Comparison of ENCODE assay signal across 1 cellular context in the genomic region with DNA sequence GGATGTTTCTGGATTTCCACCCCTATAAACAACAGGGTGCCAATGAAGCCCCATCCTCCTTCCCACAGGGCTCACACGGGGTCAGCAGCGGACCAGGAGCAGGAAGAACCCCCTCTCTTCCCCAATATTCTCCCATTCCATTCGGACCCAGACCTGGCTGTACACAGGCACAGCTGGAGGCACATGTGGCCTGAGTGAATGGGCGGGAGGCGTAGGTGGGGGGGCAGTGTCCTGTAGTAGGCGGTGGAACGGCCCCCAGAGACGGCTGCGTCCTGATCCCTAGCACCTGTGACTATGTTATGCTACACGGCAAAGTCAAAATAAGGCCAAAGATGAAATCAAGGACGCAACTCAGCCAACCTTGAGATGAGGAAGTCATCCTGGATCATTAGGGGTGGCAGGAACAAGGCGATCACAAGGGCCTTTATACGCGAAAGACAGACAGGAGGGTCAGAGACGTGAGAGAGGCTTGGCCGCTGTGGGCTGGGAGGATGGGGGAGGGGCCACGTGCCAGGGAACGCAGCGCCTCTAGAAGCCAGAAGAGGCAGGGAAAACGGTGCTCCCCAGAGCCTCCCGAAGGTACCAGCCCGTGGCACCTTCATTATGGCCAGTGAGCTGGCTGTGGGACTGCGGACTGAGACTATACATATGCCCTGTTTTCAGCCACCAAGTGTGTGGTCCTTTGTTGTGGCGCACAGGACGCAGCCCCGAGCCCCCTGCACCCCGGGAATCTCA.
TF ChIP-seq lines count a peak whose summit lies in the region.

No MANE protein-coding gene starts in this region.

TF ChIP-seq in A549, 52 proteins besides CTCF, POLR2A, EP300 and RAD21:
- no peak for TF ChIP-seq SMC3 (IDR thresholded peaks at IDR 0.05)
- TF ChIP-seq KDM1A (IDR thresholded peaks at IDR 0.05; ENCODE audit: low read depth): no peak
- no peak for TF ChIP-seq HEYL (CRISPR knock-in tag; IDR thresholded peaks at IDR 0.05)
- no peak for TF ChIP-seq ZSCAN20 (CRISPR knock-in tag; IDR thresholded peaks at IDR 0.05)
- no peak for TF ChIP-seq NFE2L2 (conservative IDR thresholded peaks at IDR 0.05; ENCODE audit: low read length)
- TF ChIP-seq RARB (CRISPR knock-in tag; IDR thresholded peaks at IDR 0.05): no peak
- no peak for TF ChIP-seq HOXB5 (CRISPR knock-in tag; IDR thresholded peaks at IDR 0.05)
- TF ChIP-seq ZC3H11A (IDR thresholded peaks at IDR 0.05): no peak
- no peak for TF ChIP-seq BHLHE40 (IDR thresholded peaks at IDR 0.05; ENCODE audit: low read depth, low read length)
- TF ChIP-seq, protein P1, sequence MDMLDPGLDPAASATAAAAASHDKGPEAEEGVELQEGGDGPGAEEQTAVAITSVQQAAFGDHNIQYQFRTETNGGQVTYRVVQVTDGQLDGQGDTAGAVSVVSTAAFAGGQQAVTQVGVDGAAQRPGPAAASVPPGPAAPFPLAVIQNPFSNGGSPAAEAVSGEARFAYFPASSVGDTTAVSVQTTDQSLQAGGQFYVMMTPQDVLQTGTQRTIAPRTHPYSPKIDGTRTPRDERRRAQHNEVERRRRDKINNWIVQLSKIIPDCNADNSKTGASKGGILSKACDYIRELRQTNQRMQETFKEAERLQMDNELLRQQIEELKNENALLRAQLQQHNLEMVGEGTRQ (IDR thresholded peaks at IDR 0.05): no peak
- TF ChIP-seq TP53 (CRISPR knock-in tag; IDR thresholded peaks at IDR 0.05): no peak
- TF ChIP-seq MYC (IDR thresholded peaks at IDR 0.05; ENCODE audit: borderline replicate concordance, low read length): no peak
